ENCODE assay signal across 26 cellular contexts in genomic region chr9:6619909-6620308, GRCh38. TPM values are rescaled to one million over a fixed set of nuclear protein-coding genes. Genes with fewer than 3 reads are reported as not detected.
"Had no signal": no experiment of that assay in that cellular context is flagged by ENCODE, and none has a peak within 500 bp of the region (broad histone marks: within the 10 kb centered on the region; RNA-seq: fewer than 3 reads in every experiment).

No MANE protein-coding gene starts in this region.

- FAIRE-seq: colon, endometrium, keratinocyte had no signal

- H3K27me3 ChIP-seq: body of pancreas, gastrocnemius medialis, neural progenitor cell, right atrium auricular region, uterus had no signal

- H3K4me3 ChIP-seq: adrenal gland, body of pancreas, gastrocnemius medialis, neural progenitor cell, right atrium auricular region, uterus had no signal

- H3K4me1 ChIP-seq: adrenal gland, body of pancreas, gastrocnemius medialis, right atrium auricular region, uterus had no signal

- H3K27ac ChIP-seq: adrenal gland, body of pancreas, gastrocnemius medialis, neural progenitor cell, right atrium auricular region, uterus had no signal

- ATAC-seq: activated CD4-positive, alpha-beta T cell treated with anti-CD3 and anti-CD28 coated beads for 36 hours; activated CD8-positive, alpha-beta memory T cell treated with anti-CD3 and anti-CD28 coated beads, Interleukin-2, amount 10 ng/mL, durations not matched to agents 7 days and 5 days; activated CD8-positive, alpha-beta T cell treated with anti-CD3 and anti-CD28 coated beads, Interleukin-2, amount 10 ng/mL, durations not matched to agents 7 days and 5 days; body of pancreas; gastrocnemius medialis; left cardiac atrium; left ventricle myocardium superior; naive thymus-derived CD8-positive, alpha-beta T cell had no signal

- H3K9ac ChIP-seq: neural progenitor cell had no signal

- H3K4me2 ChIP-seq: neural progenitor cell had no signal

- H3K9me3 ChIP-seq: adrenal gland, body of pancreas, gastrocnemius medialis, right atrium auricular region, uterus had no signal

- H3K36me3 ChIP-seq: adrenal gland, gastrocnemius medialis, neural progenitor cell, right atrium auricular region, uterus had no signal

- H2AFZ ChIP-seq: neural progenitor cell had no signal

- DNase-seq: activated CD4-positive, alpha-beta T cell treated with anti-CD3 and anti-CD28 coated beads for 36 hours; activated CD4-positive, CD25-positive, alpha-beta regulatory T cell; activated CD8-positive, alpha-beta memory T cell treated with anti-CD3 and anti-CD28 coated beads, Interleukin-2, amount 10 ng/mL, durations not matched to agents 7 days and 5 days; activated CD8-positive, alpha-beta T cell treated with anti-CD3 and anti-CD28 coated beads, Interleukin-2, amount 10 ng/mL, durations not matched to agents 7 days and 5 days; activated effector memory CD4-positive, alpha-beta T cell treated with Interleukin-2 at 50 U/mL for 16 hours; activated naive CD4-positive, alpha-beta T cell treated with Interleukin-2 at 50 U/mL for 16 hours; activated naive CD8-positive, alpha-beta T cell treated with anti-CD3 and anti-CD28 coated beads for 36 hours; adrenal gland; aorta; body of pancreas; dermis blood vessel endothelial cell; effector CD8-positive, alpha-beta T cell; gastrocnemius medialis; head of caudate nucleus; left cardiac atrium; left ventricle myocardium superior; midbrain; naive thymus-derived CD8-positive, alpha-beta T cell; stimulated activated CD4-positive, alpha-beta T cell treated with anti-CD3 and anti-CD28 coated beads, Interleukin-2, amount 100 ng/mL, for 48 hours; uterus had no signal

RNA-seq across cellular contexts. Expression of gene GLDC, which starts 25.6 kb away (rescaled TPM):
- total RNA-seq: body of pancreas; left ventricle myocardium superior; naive thymus-derived CD8-positive, alpha-beta T cell; subcutaneous adipose tissue had no signal
